Comparison of ENCODE assay signal across 30 cellular contexts in genomic region chr2:143954844-143955243, GRCh38.
"Had no signal": no experiment of that assay in that cellular context is flagged by ENCODE, and none has a peak within 500 bp of the region (broad histone marks: within the 10 kb centered on the region; RNA-seq: fewer than 3 reads in every experiment).

No MANE protein-coding gene starts in this region.

- H3K27me3 ChIP-seq: ascending aorta, brain microvascular endothelial cell, neutrophil, pancreas, upper lobe of right lung had no signal

- H3K27ac Mint-ChIP-seq: activated CD4-positive, alpha-beta T cell treated with anti-CD3 and anti-CD28 coated beads for 36 hours; activated naive CD4-positive, alpha-beta T cell treated with anti-CD3 and anti-CD28 coated beads, Interleukin-2, amount 10 ng/mL, durations not matched to agents 7 days and 5 days; activated naive CD8-positive, alpha-beta T cell treated with anti-CD3 and anti-CD28 coated beads, Interleukin-2, amount 10 ng/mL, durations not matched to agents 7 days and 5 days; dendritic cell treated with granulocyte-macrophage colony-stimulating factor and Interleukin-4, amounts not matched to agents 40 ng/mL and 50 ng/mL, for 4 days; endodermal cell; naive B cell; nephron progenitor cell; stimulated activated memory B cell treated with anti-CD40 and anti-IgM and Interleukin-4, amounts not matched to agents 10 μg/mL and 1 μg/mL and 100 μg/mL, for 72 hours; stimulated activated naive CD8-positive, alpha-beta T cell treated with anti-CD3 and anti-CD28 coated beads, Interleukin-15, amount 100 ng/mL, for 72 hours had no signal

- H3K9me3 ChIP-seq: mucosa of descending colon, neutrophil, pancreas, prostate gland, upper lobe of right lung had no signal

- DNase-seq: activated CD4-positive, alpha-beta T cell treated with anti-CD3 and anti-CD28 coated beads for 36 hours; activated CD4-positive, CD25-positive, alpha-beta regulatory T cell; activated gamma-delta T cell; activated naive CD4-positive, alpha-beta T cell treated with anti-CD3 and anti-CD28 coated beads, Interleukin-2, amount 10 ng/mL, durations not matched to agents 7 days and 5 days; activated naive CD8-positive, alpha-beta T cell treated with anti-CD3 and anti-CD28 coated beads, Interleukin-2, amount 10 ng/mL, durations not matched to agents 7 days and 5 days; central memory CD4-positive, alpha-beta T cell; endodermal cell; glutamatergic neuron; islet precursor cell; left ventricle myocardium superior; mucosa of descending colon; naive B cell; nephron progenitor cell; pancreas; retina; stimulated activated CD4-positive, alpha-beta T cell treated with anti-CD3 and anti-CD28 coated beads, Interleukin-1b, Interleukin-23, amount 100 ng/mL, for 48 hours; stimulated activated CD4-positive, alpha-beta T cell treated with anti-CD3 and anti-CD28 coated beads, Interleukin-4, amount 100 ng/mL, for 4 hours; stimulated activated CD8-positive, alpha-beta memory T cell treated with anti-CD3 and anti-CD28 coated beads, Interleukin-4, amount 100 ng/mL, for 48 hours; stimulated activated naive CD8-positive, alpha-beta T cell treated with anti-CD3 and anti-CD28 coated beads, Interleukin-15, amount 100 ng/mL, for 72 hours; substantia nigra; upper lobe of right lung had no signal

- H3K4me2 ChIP-seq: smooth muscle cell had no signal

- H3K36me3 Mint-ChIP-seq: activated naive CD4-positive, alpha-beta T cell treated with anti-CD3 and anti-CD28 coated beads, Interleukin-2, amount 10 ng/mL, durations not matched to agents 7 days and 5 days had no signal

- H3K4me1 Mint-ChIP-seq: activated CD4-positive, alpha-beta T cell treated with anti-CD3 and anti-CD28 coated beads for 36 hours; activated naive CD4-positive, alpha-beta T cell treated with anti-CD3 and anti-CD28 coated beads, Interleukin-2, amount 10 ng/mL, durations not matched to agents 7 days and 5 days; activated naive CD8-positive, alpha-beta T cell treated with anti-CD3 and anti-CD28 coated beads, Interleukin-2, amount 10 ng/mL, durations not matched to agents 7 days and 5 days; naive B cell; stimulated activated memory B cell treated with anti-CD40 and anti-IgM and Interleukin-4, amounts not matched to agents 10 μg/mL and 1 μg/mL and 100 μg/mL, for 72 hours; stimulated activated naive CD8-positive, alpha-beta T cell treated with anti-CD3 and anti-CD28 coated beads, Interleukin-15, amount 100 ng/mL, for 72 hours had no signal

- H3K27ac ChIP-seq: ascending aorta, brain microvascular endothelial cell, neutrophil, pancreas, prostate gland had no signal

- H3K27me3 Mint-ChIP-seq: activated CD4-positive, alpha-beta T cell treated with anti-CD3 and anti-CD28 coated beads for 36 hours; activated naive CD4-positive, alpha-beta T cell treated with anti-CD3 and anti-CD28 coated beads, Interleukin-2, amount 10 ng/mL, durations not matched to agents 7 days and 5 days; activated naive CD8-positive, alpha-beta T cell treated with anti-CD3 and anti-CD28 coated beads, Interleukin-2, amount 10 ng/mL, durations not matched to agents 7 days and 5 days; dendritic cell treated with granulocyte-macrophage colony-stimulating factor and Interleukin-4, amounts not matched to agents 40 ng/mL and 50 ng/mL, for 4 days; naive B cell; stimulated activated memory B cell treated with anti-CD40 and anti-IgM and Interleukin-4, amounts not matched to agents 10 μg/mL and 1 μg/mL and 100 μg/mL, for 72 hours; stimulated activated naive CD8-positive, alpha-beta T cell treated with anti-CD3 and anti-CD28 coated beads, Interleukin-15, amount 100 ng/mL, for 72 hours had no signal

- H3K4me3 ChIP-seq: ascending aorta, mucosa of descending colon, pancreas, prostate gland, smooth muscle cell, upper lobe of right lung had no signal

- H3K4me3 Mint-ChIP-seq: activated CD4-positive, alpha-beta T cell treated with anti-CD3 and anti-CD28 coated beads for 36 hours; activated naive CD4-positive, alpha-beta T cell treated with anti-CD3 and anti-CD28 coated beads, Interleukin-2, amount 10 ng/mL, durations not matched to agents 7 days and 5 days; activated naive CD8-positive, alpha-beta T cell treated with anti-CD3 and anti-CD28 coated beads, Interleukin-2, amount 10 ng/mL, durations not matched to agents 7 days and 5 days; dendritic cell treated with granulocyte-macrophage colony-stimulating factor and Interleukin-4, amounts not matched to agents 40 ng/mL and 50 ng/mL, for 4 days; endodermal cell; naive B cell; nephron progenitor cell; stimulated activated memory B cell treated with anti-CD40 and anti-IgM and Interleukin-4, amounts not matched to agents 10 μg/mL and 1 μg/mL and 100 μg/mL, for 72 hours; stimulated activated naive CD8-positive, alpha-beta T cell treated with anti-CD3 and anti-CD28 coated beads, Interleukin-15, amount 100 ng/mL, for 72 hours had no signal

- H3K36me3 ChIP-seq: ascending aorta, brain microvascular endothelial cell, neutrophil, pancreas, prostate gland, upper lobe of right lung had no signal

- H3K9me3 Mint-ChIP-seq: activated naive CD4-positive, alpha-beta T cell treated with anti-CD3 and anti-CD28 coated beads, Interleukin-2, amount 10 ng/mL, durations not matched to agents 7 days and 5 days; activated naive CD8-positive, alpha-beta T cell treated with anti-CD3 and anti-CD28 coated beads, Interleukin-2, amount 10 ng/mL, durations not matched to agents 7 days and 5 days; dendritic cell treated with granulocyte-macrophage colony-stimulating factor and Interleukin-4, amounts not matched to agents 40 ng/mL and 50 ng/mL, for 4 days; endodermal cell; naive B cell; stimulated activated memory B cell treated with anti-CD40 and anti-IgM and Interleukin-4, amounts not matched to agents 10 μg/mL and 1 μg/mL and 100 μg/mL, for 72 hours; stimulated activated naive CD8-positive, alpha-beta T cell treated with anti-CD3 and anti-CD28 coated beads, Interleukin-15, amount 100 ng/mL, for 72 hours had no signal

- ATAC-seq: activated CD4-positive, alpha-beta T cell treated with anti-CD3 and anti-CD28 coated beads for 36 hours; esophagus mucosa; left ventricle myocardium superior; mucosa of descending colon; sciatic nerve; stimulated activated memory B cell treated with anti-CD40 and anti-IgM and Interleukin-4, amounts not matched to agents 10 μg/mL and 1 μg/mL and 100 μg/mL, for 72 hours; stimulated activated naive CD8-positive, alpha-beta T cell treated with anti-CD3 and anti-CD28 coated beads, Interleukin-15, amount 100 ng/mL, for 72 hours; upper lobe of right lung had no signal

- H3K4me1 ChIP-seq: prostate gland, upper lobe of right lung had no signal
